Comparison of ENCODE assay signal across 35 cellular contexts in the genomic region with DNA sequence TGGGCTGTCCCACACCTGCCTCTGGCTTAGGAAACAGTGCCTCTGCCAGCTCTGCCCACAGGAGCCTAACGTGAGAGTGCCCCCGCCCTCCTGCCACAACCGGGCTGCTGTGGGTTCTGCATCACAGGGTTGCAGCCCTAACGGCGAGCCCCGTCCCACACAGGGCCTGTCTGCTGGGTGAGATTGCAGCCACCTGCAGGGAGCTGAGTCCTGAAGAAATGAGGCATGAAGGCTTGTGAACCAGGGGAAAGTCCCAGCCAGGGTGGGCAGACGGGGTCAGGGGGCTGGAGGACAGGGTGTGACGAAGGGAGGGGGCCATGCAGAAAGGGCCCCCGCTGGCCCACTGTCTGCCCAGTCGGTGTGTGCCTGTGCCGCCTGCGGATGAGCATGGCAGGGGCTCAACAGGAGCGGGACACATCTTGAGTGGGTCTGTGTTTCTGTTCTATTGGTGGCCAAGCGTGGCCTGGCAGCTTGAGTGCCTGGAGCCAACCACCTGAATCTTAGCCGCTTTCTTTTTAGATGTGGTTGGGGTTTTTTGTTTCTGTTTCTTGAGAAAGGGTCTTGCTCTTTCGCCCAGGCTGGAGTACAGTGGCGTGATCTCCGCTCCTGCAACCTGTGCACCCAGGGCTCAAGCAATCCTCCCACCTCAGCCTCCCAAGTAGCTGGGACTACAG. TPM values are rescaled to one million over a fixed set of nuclear protein-coding genes. Genes with fewer than 3 reads are reported as not detected.
A peak's percentile ranks its signal among the peaks of the same experiment; 100 is the strongest.
DNase-seq lines count a peak whose midpoint lies in the region; ATAC-seq, FAIRE-seq and TF ChIP-seq lines count a peak whose summit lies in the region.
"Had no signal": no experiment of that assay in that cellular context is flagged by ENCODE, and none has a peak within 500 bp of the region (broad histone marks: within the 10 kb centered on the region; RNA-seq: fewer than 3 reads in every experiment).

No MANE protein-coding gene starts in this region.

- H3K18ac ChIP-seq in mesenchymal stem cell (ENCODE audit: low read depth in 1 of 2, low read length in 2 of 2) = no peak overlapping the region

- ATAC-seq in HG02970 (IDR thresholded peaks at IDR 0.05; ENCODE audit: low FRiP score, unreplicated experiment) (no peak), T-helper 17 cell (no peak)
- ATAC-seq: activated T-cell treated with anti-CD3 and anti-CD28 coated beads, Interleukin-2, amount 50 U/mL, for 72 hours; left lobe of liver; naive thymus-derived CD8-positive, alpha-beta T cell had no signal

- H4K20me1 ChIP-seq in DOHH2 (ENCODE audit: control insufficient read depth, insufficient read depth, low read depth, low read length) = no peaks in the 10 kb centered on the region
- H4K20me1 ChIP-seq in OCI-LY7 (ENCODE audit: insufficient read depth, low read length) = no peaks in the 10 kb centered on the region

- DNase-seq in GM19239 (ENCODE audit: insufficient read length, low spot score) (no peak), OCI-LY7 (ENCODE audit: low spot score) (peak; percentile 7), mesenchymal stem cell (no peak), dedifferentiated amniotic fluid mesenchymal stem cell (ENCODE audit: extremely low spot score) (no peak), putamen (ENCODE audit: low spot score) (no peak), T-helper 17 cell (no peak)
- DNase-seq: ACHN; activated CD4-positive, alpha-beta T cell treated with anti-CD3 and anti-CD28 coated beads, Interleukin-2, amount 10 ng/mL, durations not matched to agents 24 days and 14 days; activated naive CD4-positive, alpha-beta T cell treated with Interleukin-2 at 50 U/mL for 16 hours; activated T-cell treated with anti-CD3 and anti-CD28 coated beads, Interleukin-2, amount 50 U/mL, for 72 hours; amniotic stem cell; C1 segment of cervical spinal cord; Calu3; colonic mucosa; hypothalamus; KG1; MM.1S; NCI-H1436; NCI-H2171 treated with DMSO at 0.1 percent for 48 hours; NCI-H524 treated with DMSO at 0.1 percent for 48 hours; NK-92 treated with Interleukin-12 subunit alpha and Interleukin-12 subunit beta, amount 100 ng/mL, for 24 hours; small intestine; stimulated activated CD4-positive, alpha-beta T cell treated with anti-CD3 and anti-CD28 coated beads, Interleukin-1b, Interleukin-23, amount 100 ng/mL, for 48 hours; testis had no signal

- no peak overlapping the region for H3K27ac Mint-ChIP-seq in T-helper 17 cell
- H3K27ac Mint-ChIP-seq: activated CD4-positive, alpha-beta T cell treated with anti-CD3 and anti-CD28 coated beads, Interleukin-2, amount 10 ng/mL, durations not matched to agents 24 days and 14 days; activated T-cell treated with anti-CD3 and anti-CD28 coated beads, Interleukin-2, amount 50 U/mL, for 72 hours; naive thymus-derived CD8-positive, alpha-beta T cell had no signal

- H3K36me3 Mint-ChIP-seq in T-helper 17 cell (ENCODE audit: low read depth) = peaks cover 4% of the 10 kb centered on the region
- H3K36me3 Mint-ChIP-seq: naive thymus-derived CD8-positive, alpha-beta T cell had no signal

- FAIRE-seq in GM19239 (lab: Jason Lieb, UNC) = peak; percentile 14
- FAIRE-seq: frontal cortex, GM18507, RCC 7860, small intestine, urothelium cell line had no signal

- no peak overlapping the region for H4K8ac ChIP-seq in mesenchymal stem cell (ENCODE audit: low read length)

- intact Hi-C loops in OCI-LY7 (cut with micrococcal nuclease; ENCODE audit: unreplicated experiment) = no loop called here

- peaks cover 19% of the 10 kb centered on the region for H3K27me3 Mint-ChIP-seq in T-helper 17 cell
- H3K27me3 Mint-ChIP-seq: activated CD4-positive, alpha-beta T cell treated with anti-CD3 and anti-CD28 coated beads, Interleukin-2, amount 10 ng/mL, durations not matched to agents 24 days and 14 days had no signal

- no peak overlapping the region for H2BK15ac ChIP-seq in mesenchymal stem cell (ENCODE audit: low read depth, poor library complexity, severe bottlenecking)

- no peak overlapping the region for H2BK5ac ChIP-seq in mesenchymal stem cell (ENCODE audit: low read depth, low read length, poor library complexity, severe bottlenecking)

- H3K9me2 ChIP-seq in DOHH2 (replicated peaks; ENCODE audit: control insufficient read depth, low read length) = no peaks in the 10 kb centered on the region
- H3K9me2 ChIP-seq in OCI-LY7 (ENCODE audit: insufficient read depth, low read length) = no peaks in the 10 kb centered on the region

- peaks cover 38% of the 10 kb centered on the region for H3K4me1 ChIP-seq in DOHH2 (ENCODE audit: control insufficient read depth, low read length)
- no peaks in the 10 kb centered on the region for H3K4me1 ChIP-seq in OCI-LY7 (ENCODE audit: insufficient read depth, low read length, poor library complexity, severe bottlenecking)
- H3K4me1 ChIP-seq in mesenchymal stem cell (ENCODE audit: control insufficient read depth, insufficient read depth, low read depth, low read length) = peaks cover 36% of the 10 kb centered on the region
- H3K4me1 ChIP-seq: colonic mucosa, esophagus muscularis mucosa, SJSA1, testis had no signal

- no peaks in the 10 kb centered on the region for H3K4me1 Mint-ChIP-seq in T-helper 17 cell
- H3K4me1 Mint-ChIP-seq: activated CD4-positive, alpha-beta T cell treated with anti-CD3 and anti-CD28 coated beads, Interleukin-2, amount 10 ng/mL, durations not matched to agents 24 days and 14 days had no signal

- H3K23ac ChIP-seq in mesenchymal stem cell (ENCODE audit: low read length in 2 of 2) = no peak overlapping the region

- H3K4me2 ChIP-seq in DOHH2 (ENCODE audit: low read length) = peak overlapping the region; percentile 45
- H3K4me2 ChIP-seq in OCI-LY7 (ENCODE audit: low read length) = no peak overlapping the region
- H3K4me2 ChIP-seq in mesenchymal stem cell (ENCODE audit: low read length, poor library complexity, severe bottlenecking) = no peak overlapping the region

- H3K79me2 ChIP-seq in DOHH2 (ENCODE audit: control insufficient read depth, low read length) (no peaks in the 10 kb centered on the region), OCI-LY7 (ENCODE audit: insufficient read depth, low read depth, low read length) (no peaks in the 10 kb centered on the region)

- CTCF ChIA-PET in OCI-LY7 (lab: Charles Lee; ENCODE audit: unreplicated experiment) = no interaction called here

- H3K4me3 Mint-ChIP-seq in T-helper 17 cell = no peak overlapping the region
- H3K4me3 Mint-ChIP-seq: activated CD4-positive, alpha-beta T cell treated with anti-CD3 and anti-CD28 coated beads, Interleukin-2, amount 10 ng/mL, durations not matched to agents 24 days and 14 days; activated T-cell treated with anti-CD3 and anti-CD28 coated beads, Interleukin-2, amount 50 U/mL, for 72 hours; naive thymus-derived CD8-positive, alpha-beta T cell had no signal

- WGBS in mesenchymal stem cell = 97% methylated on average over 18 of the region's 18 CpGs

- no peaks in the 10 kb centered on the region for H3K36me3 ChIP-seq in DOHH2 (ENCODE audit: control insufficient read depth, low read length)
- no peaks in the 10 kb centered on the region for H3K36me3 ChIP-seq in OCI-LY7 (ENCODE audit: insufficient read depth, low read length)
- H3K36me3 ChIP-seq in mesenchymal stem cell (ENCODE audit: control insufficient read depth in 1 of 2, insufficient read depth in 2 of 2, low read depth in 1 of 2, low read length in 2 of 2) = peaks cover 73 to 81% of the 10 kb centered on the region in 2 experiments

- peaks cover 17% of the 10 kb centered on the region for H3K79me1 ChIP-seq in mesenchymal stem cell (replicated peaks; ENCODE audit: low read length, poor library complexity, severe bottlenecking)

- TF ChIP-seq CTCF in DOHH2 (IDR thresholded peaks at IDR 0.05; ENCODE audit: low read depth, low read length, poor library complexity, severe bottlenecking) (no peak), OCI-LY7 (conservative IDR thresholded peaks at IDR 0.05; ENCODE audit: low read length) (no peak)

- H3K27me3 ChIP-seq in DOHH2 (ENCODE audit: control insufficient read depth, low read length) (peaks cover 26% of the 10 kb centered on the region), mesenchymal stem cell (ENCODE audit: control insufficient read depth in 1 of 2, insufficient read depth in 1 of 2, low read length in 2 of 2) (no peaks in the 10 kb centered on the region)
- H3K27me3 ChIP-seq: colonic mucosa, esophagus muscularis mucosa, SJSA1, testis had no signal

- no peak overlapping the region for H3K14ac ChIP-seq in mesenchymal stem cell (ENCODE audit: low read length in 2 of 2)

- 0 out of 2 replicates have a peak overlapping the region, but pooled peaks have one; percentile 11 for H3K4me3 ChIP-seq in DOHH2 (ENCODE audit: low read length)
- no peak overlapping the region for H3K4me3 ChIP-seq in OCI-LY7 (ENCODE audit: low read depth, low read length, poor library complexity, severe bottlenecking)
- no peak overlapping the region for H3K4me3 ChIP-seq in mesenchymal stem cell (ENCODE audit: insufficient read depth in 1 of 2, low read depth in 1 of 2, low read length in 2 of 2)
- H3K4me3 ChIP-seq: colonic mucosa, esophagus muscularis mucosa, HAP-1, SJSA1, testis had no signal

- H3K27ac ChIP-seq in DOHH2 (ENCODE audit: low read depth, low read length) = peak overlapping the region; percentile 44; the same call in 1 of the 2 replicates
- no peak overlapping the region for H3K27ac ChIP-seq in OCI-LY7 (ENCODE audit: low read depth, low read length, poor library complexity, severe bottlenecking)
- H3K27ac ChIP-seq in mesenchymal stem cell (ENCODE audit: low read length, poor library complexity, severe bottlenecking) = peak overlapping the region; percentile 66
- H3K27ac ChIP-seq: colonic mucosa, esophagus muscularis mucosa, SJSA1, testis had no signal

- H3K9me3 ChIP-seq in DOHH2 (ENCODE audit: control insufficient read depth, insufficient read depth, low read length) (no peaks in the 10 kb centered on the region), OCI-LY7 (ENCODE audit: low read length) (no peaks in the 10 kb centered on the region), mesenchymal stem cell (ENCODE audit: control insufficient read depth, low read length) (no peaks in the 10 kb centered on the region), T-helper 17 cell (ENCODE audit: control insufficient read depth, low read length, poor library complexity, severe bottlenecking) (no peaks in the 10 kb centered on the region)
- H3K9me3 ChIP-seq: colonic mucosa, esophagus muscularis mucosa, HAP-1, SJSA1, testis had no signal

- no peaks in the 10 kb centered on the region for H3F3A ChIP-seq in DOHH2 (ENCODE audit: control insufficient read depth, insufficient read depth)

- no peak overlapping the region for H3K4ac ChIP-seq in mesenchymal stem cell (ENCODE audit: low read depth in 1 of 2, low read length in 2 of 2)

- no peak overlapping the region for H3K9ac ChIP-seq in mesenchymal stem cell (ENCODE audit: low read length)

- no TSS peak for BruUV-seq in OCI-LY7 (replicated peaks; lab: Mats Ljungman, UMichigan)

- peak overlapping the region; percentile 26 for H2AK5ac ChIP-seq in mesenchymal stem cell (ENCODE audit: low read length, severe bottlenecking)

- no peak overlapping the region for H4K91ac ChIP-seq in mesenchymal stem cell (ENCODE audit: low read length)

- H2AFZ ChIP-seq in OCI-LY7 (ENCODE audit: low read length) = no peak overlapping the region
- H2AFZ ChIP-seq in mesenchymal stem cell (ENCODE audit: low read depth, low read length) = no peak overlapping the region

- H2BK12ac ChIP-seq in mesenchymal stem cell (ENCODE audit: low read length in 2 of 2) = no peak overlapping the region

- no peak overlapping the region for H2BK120ac ChIP-seq in mesenchymal stem cell (ENCODE audit: low read depth, low read length)

- POLR2A ChIA-PET in OCI-LY7 (lab: Charles Lee) = no interaction called here

RNA-seq across cellular contexts. Expression of gene CTTN, which starts 38.9 kb away (rescaled TPM):
- total RNA-seq in OCI-LY7 (2014; rRNA removed; shearing (Covaris generic)) = 1.9 and 5.0 TPM in 2 replicates
- 9.3 and 9.4 TPM in 2 replicates for total RNA-seq in OCI-LY7 (2022)
- 258 TPM for polyA plus RNA-seq in mesenchymal stem cell (2013, experiment 1 of 2)
- polyA plus RNA-seq in mesenchymal stem cell (2013, experiment 2 of 2) = 243 TPM
- total RNA-seq in T-helper 17 cell = 10 to 100 TPM in 1 of 2 donors, 1 to 10 TPM in 1; 3.1 to 52.3 TPM
- polyA plus RNA-seq: naive thymus-derived CD8-positive, alpha-beta T cell had no signal
